In the genomic region with DNA sequence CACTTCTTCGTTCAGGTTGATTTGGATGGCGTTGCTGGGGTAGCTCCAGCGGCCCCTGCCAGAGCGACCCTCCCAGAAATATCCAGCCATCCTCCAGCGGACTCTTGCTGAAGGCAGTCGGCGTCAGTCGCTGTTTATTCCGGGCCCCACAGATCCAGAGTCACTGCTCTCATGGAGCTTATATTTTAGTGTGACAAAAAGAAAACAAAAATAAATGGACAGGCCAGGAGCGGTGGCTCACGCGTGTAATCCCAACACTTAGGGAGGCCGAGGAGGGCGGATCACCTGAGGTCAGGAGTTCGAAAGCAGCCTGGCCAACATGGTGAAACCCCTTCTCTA, we compare ENCODE assay signal across 9 cellular contexts. TPM values are rescaled to one million over a fixed set of nuclear protein-coding genes. Genes with fewer than 3 reads are reported as not detected.
DNase-seq lines count a peak whose midpoint lies in the region; ATAC-seq, FAIRE-seq and TF ChIP-seq lines count a peak whose summit lies in the region.
"Had no signal": no experiment of that assay in that cellular context is flagged by ENCODE, and none has a peak within 500 bp of the region (broad histone marks: within the 10 kb centered on the region; RNA-seq: fewer than 3 reads in every experiment).

No MANE protein-coding gene starts in this region.

- H3K27ac Mint-ChIP-seq in activated T-cell treated with anti-CD3 and anti-CD28 coated beads, Interleukin-2, amount 50 U/mL, for 24 hours, result peak overlapping the region; percentile 98

- peak overlapping the region; percentile 98 for H3K4me2 ChIP-seq in K562 (ENCODE audit: insufficient read depth, low read length)

- H2AFZ ChIP-seq in K562 (ENCODE audit: low read depth, low read length), result peak overlapping the region; percentile 100

- H3K9me3 Mint-ChIP-seq in activated T-cell treated with anti-CD3 and anti-CD28 coated beads, Interleukin-2, amount 50 U/mL, for 24 hours, result no peaks in the 10 kb centered on the region

- intact Hi-C loops in K562 (cut with micrococcal nuclease), result loop anchor here (5.0 kb wide), 2 partner anchors 159 to 221 kb away; a partner anchor contains a TSS
- intact Hi-C loops in right lobe of liver (cut with DNase I), result no loop called here
- intact Hi-C loops in transverse colon (cut with DNase I; ENCODE audit: low total_unique reads), result no loop called here

- no peaks in the 10 kb centered on the region for H4K20me1 ChIP-seq in K562 (replicated peaks; ENCODE audit: control insufficient read depth, insufficient read depth, low read length)

- ATAC-seq in K562, result peak; percentile 29
- ATAC-seq in right lobe of liver, result peak; percentile 23 to 36 (median 29)
- no peak for ATAC-seq in HG03520 (IDR thresholded peaks at IDR 0.05; ENCODE audit: unreplicated experiment)

- under 1% methylated on average over 15 of the region's 15 CpGs for WGBS in K562 (ENCODE audit: insufficient coverage, low coverage, missing lambda C conversion rate)
- 1% methylated on average over 14 of the region's 15 CpGs for WGBS in right lobe of liver (ENCODE audit: insufficient coverage, low coverage, low lambda C conversion rate, missing lambda C conversion rate)
- WGBS in transverse colon (ENCODE audit: low coverage in 1 of 2), 2 donors, result 3 to 6% methylated on average over 6 to 15 of the region's 15 CpGs

- H3K4me1 ChIP-seq in K562 (replicated peaks in 1 of 2; ENCODE audit: control insufficient read depth in 2 of 2, insufficient read depth in 2 of 2, low read length in 2 of 2) (peaks cover 0 to 21% of the 10 kb centered on the region in 2 experiments; a peak in 4 of 5 replicates), right lobe of liver (peaks cover 0 to 5% (median 3%) of the 10 kb centered on the region in 4 donors), transverse colon (peaks cover 3 to 18% (median 11%) of the 10 kb centered on the region in 4 donors)

- H3K9me1 ChIP-seq in K562 (ENCODE audit: control insufficient read depth, insufficient read depth, low read length), result peaks cover 4% of the 10 kb centered on the region

- H3K27me3 Mint-ChIP-seq in activated T-cell treated with anti-CD3 and anti-CD28 coated beads, Interleukin-2, amount 50 U/mL, for 24 hours, result no peaks in the 10 kb centered on the region

- peak overlapping the region; percentile 89 for H3K4me3 ChIP-seq in K562
- H3K4me3 ChIP-seq in right lobe of liver, result peak overlapping the region; percentile 89 to 94 (median 90)
- H3K4me3 ChIP-seq in transverse colon, result peak overlapping the region; percentile 75 to 99 (median 86)

- peaks cover 27% of the 10 kb centered on the region for H3K4me1 Mint-ChIP-seq in activated T-cell treated with anti-CD3 and anti-CD28 coated beads, Interleukin-2, amount 50 U/mL, for 24 hours (ENCODE audit: low read depth)

- in situ Hi-C loops in K562 (cut with MboI) (no loop called here), transverse colon (cut with MboI; ENCODE audit: low pct_ligation_motif_present in 1 of 4, low pct_unique_long_range_greater_than_20kb in 1 of 4, low sequenced_read_pairs in 3 of 4) (no loop called here)

- DNase-seq in activated T-cell treated with anti-CD3 and anti-CD28 coated beads, Interleukin-2, amount 50 U/mL, for 24 hours, result no peak
- no peak for DNase-seq in activated T-cell treated with anti-CD3 and anti-CD28 coated beads, Interleukin-2, amount 50 U/mL, for 48 hours
- DNase-seq in K562 (ENCODE audit: extremely low read depth in 1 of 4, low spot score in 3 of 4), result no peak
- no peak for DNase-seq in right lobe of liver
- DNase-seq in transverse colon, result no peak
- DNase-seq in HCEC 1CT, result no peak
- no peak for DNase-seq in kidney glomerular epithelial cell (lab: John Stamatoyannopoulos, UW)

- TF ChIP-seq POLR2A in K562 (conservative IDR thresholded peaks at IDR 0.05) (no peak; the same call in 1 of the 2 replicates), right lobe of liver (IDR thresholded peaks at IDR 0.05) (no peak), transverse colon (IDR thresholded peaks at IDR 0.05) (no peak)

- H3K36me3 Mint-ChIP-seq in activated T-cell treated with anti-CD3 and anti-CD28 coated beads, Interleukin-2, amount 50 U/mL, for 24 hours (ENCODE audit: low read depth), result peaks cover 35% of the 10 kb centered on the region

- POLR2A ChIA-PET in K562 (lab: Yijun Ruan, JAX), result interaction anchor here (1.0 to 3.2 kb wide), 3 partner anchors 11 to 13 kb away, joined by 3 to 13 read pairs (median 7); no protein-coding TSS in a partner anchor

- no peak for TF ChIP-seq RAD21 in K562 (CRISPR knock-in tag; conservative IDR thresholded peaks at IDR 0.05 in 1 of 2, IDR thresholded peaks at IDR 0.05 in 1 of 2)

- H3K9ac ChIP-seq in K562 (ENCODE audit: insufficient read depth in 1 of 2, low read depth in 2 of 2, low read length in 2 of 2), result peak overlapping the region; percentile 93 to 96

- H3K36me3 ChIP-seq in K562 (ENCODE audit: control insufficient read depth, insufficient read depth, low read length) (peaks cover 26% of the 10 kb centered on the region), right lobe of liver (peaks cover 0 to 11% (median 2%) of the 10 kb centered on the region in 4 donors), transverse colon (no peaks in the 10 kb centered on the region)

- H3K79me2 ChIP-seq in K562 (ENCODE audit: control insufficient read depth, insufficient read depth, low read length), result peaks cover 32% of the 10 kb centered on the region

- H3K27me3 ChIP-seq in K562 (ENCODE audit: control insufficient read depth in 2 of 2, insufficient read depth in 2 of 2, low read length in 2 of 2) (no peaks in the 10 kb centered on the region), right lobe of liver (no peaks in the 10 kb centered on the region), transverse colon (peaks cover 3% of the 10 kb centered on the region)

- peak overlapping the region; percentile 96 for H3K27ac ChIP-seq in K562 (ENCODE audit: extremely low read depth, low read depth, low read length)
- peak overlapping the region; percentile 72 to 76 (median 74) for H3K27ac ChIP-seq in right lobe of liver
- H3K27ac ChIP-seq in transverse colon, result peak overlapping the region; percentile 88 to 99 (median 91)

- TF ChIP-seq EP300 in K562 (IDR thresholded peaks at IDR 0.05; ENCODE audit: low read length) (no peak), transverse colon (IDR thresholded peaks at IDR 0.05; ENCODE audit: low read depth) (no peak)

- CTCF ChIA-PET in K562 (lab: Yijun Ruan, JAX; ENCODE audit: low intra/inter-chr PET ratio), result no interaction called here

- no peak for FAIRE-seq in K562 (lab: Jason Lieb, UNC)
- FAIRE-seq: TTC549 had no signal

- TSS peak; percentile 97 for BruUV-seq in K562 (replicated peaks; lab: Mats Ljungman, UMichigan)

- peak overlapping the region; percentile 99 for H3K4me3 Mint-ChIP-seq in activated T-cell treated with anti-CD3 and anti-CD28 coated beads, Interleukin-2, amount 50 U/mL, for 24 hours

- H3K9me3 ChIP-seq in K562 (replicated peaks; ENCODE audit: control insufficient read depth, insufficient read depth, low read depth, low read length) (no peaks in the 10 kb centered on the region), right lobe of liver (no peaks in the 10 kb centered on the region), transverse colon (no peaks in the 10 kb centered on the region)

- no peak for TF ChIP-seq CTCF in K562 (IDR thresholded peaks at IDR 0.05 in 2 of 3, conservative IDR thresholded peaks at IDR 0.05 in 1 of 3; ENCODE audit: insufficient read depth in 2 of 3, low read depth in 1 of 3, low read length in 3 of 3)
- no peak for TF ChIP-seq CTCF in right lobe of liver (IDR thresholded peaks at IDR 0.05)
- TF ChIP-seq CTCF in transverse colon (IDR thresholded peaks at IDR 0.05), result no peak

RNA-seq across cellular contexts. Expression of a gene that starts 0.8 kb away (rescaled TPM):
- 50.0 and 58.7 TPM in 2 replicates for total RNA-seq in K562 (2011; cell fraction: chromatin; rRNA removed; ENCODE audit: low replicate concordance)
- total RNA-seq in K562 (2011; cell fraction: nucleolus; rRNA removed), result 38.8 and 40.5 TPM in 2 replicates
- total RNA-seq in K562 (2011; cell fraction: nucleoplasm; rRNA removed), result 45.3 and 53.1 TPM in 2 replicates
- total RNA-seq in K562 (2014; rRNA removed), result 165 and 178 TPM in 2 replicates
- 78.6 and 88.5 TPM in 2 replicates for total RNA-seq in K562 (2014; rRNA removed; fragmentation: Illumina TruSeq; extraction: Trizol)
- total RNA-seq in K562 (2015; rRNA removed; fragmentation: Illumina TruSeq; extraction: Trizol), result 86.3 and 90.5 TPM in 2 replicates
- total RNA-seq in K562 (2021), result 119 and 121 TPM in 2 replicates
- 61.8 and 70.0 TPM in 2 replicates for polyA plus RNA-seq in K562 (2011; rRNA removed)
- 36.8 and 74.4 TPM in 2 replicates for polyA plus RNA-seq in K562 (2011; cell fraction: cytosol; rRNA removed)
- 66.3 and 77.5 TPM in 2 replicates for polyA plus RNA-seq in K562 (2011; cell fraction: nucleus; rRNA removed)
- polyA plus RNA-seq in K562 (2012), result 96.3 and 133 TPM in 2 replicates
- polyA plus RNA-seq in K562 (2014; fragmentation: Illumina TruSeq; extraction: Trizol), result 89.7 and 92.9 TPM in 2 replicates
- 10 to 100 TPM; 31.4 to 43.5 TPM for polyA plus RNA-seq in K562 (2014; fragmentation: Nextera tagmentation; extraction: Ambion mirVana)
- polyA plus RNA-seq in K562 (2014; rRNA removed), result 135 and 139 TPM in 2 replicates
- 23.8 and 24.0 TPM in 2 replicates for polyA minus RNA-seq in K562 (2011; rRNA and poly(A)+ RNA removed)
- polyA minus RNA-seq in K562 (2011; cell fraction: cytosol; rRNA and poly(A)+ RNA removed), result 23.1 and 27.0 TPM in 2 replicates
- 15.8 and 23.3 TPM in 2 replicates for polyA minus RNA-seq in K562 (2011; cell fraction: nucleus; rRNA and poly(A)+ RNA removed)
- total RNA-seq in right lobe of liver, result 10 to 100 TPM in 5 of 6 experiments, 1 to 10 TPM in 1; 8.6 to 15.3 (median 11.6) TPM
- total RNA-seq in transverse colon, result 10 to 100 TPM in 2 of 4 donors, 1 to 10 TPM in 1, not detected in 1; 6.4 to 27.3 (median 20.9) TPM

RNA-seq across cellular contexts. Expression of a gene that starts 27.6 kb away (rescaled TPM):
- 0.30 and 0.55 TPM in 2 replicates for total RNA-seq in K562 (2011; cell fraction: chromatin; rRNA removed; ENCODE audit: low replicate concordance)
- not detected in 2 replicates for total RNA-seq in K562 (2011; cell fraction: nucleolus; rRNA removed)
- total RNA-seq in K562 (2011; cell fraction: nucleoplasm; rRNA removed), result 0.37 TPM in 1 of 2 replicates, not detected in the other
- total RNA-seq in K562 (2014; rRNA removed), result 1.2 TPM in 1 of 2 replicates, not detected in the other
- 0.77 and 0.91 TPM in 2 replicates for total RNA-seq in K562 (2014; rRNA removed; fragmentation: Illumina TruSeq; extraction: Trizol)
- 0.53 and 0.87 TPM in 2 replicates for total RNA-seq in K562 (2015; rRNA removed; fragmentation: Illumina TruSeq; extraction: Trizol)
- total RNA-seq in K562 (2021), result 0.49 and 0.58 TPM in 2 replicates
- polyA plus RNA-seq in K562 (2011; rRNA removed), result 0.19 and 0.38 TPM in 2 replicates
- polyA plus RNA-seq in K562 (2011; cell fraction: cytosol; rRNA removed), result 0.18 and 0.22 TPM in 2 replicates
- 0.25 TPM in 1 of 2 replicates, not detected in the other for polyA plus RNA-seq in K562 (2011; cell fraction: nucleus; rRNA removed)
- 0.89 and 3.0 TPM in 2 replicates for polyA plus RNA-seq in K562 (2012)
- polyA plus RNA-seq in K562 (2014; fragmentation: Illumina TruSeq; extraction: Trizol), result 0.21 and 0.34 TPM in 2 replicates
- under 1 TPM; 0.56 to 0.68 TPM for polyA plus RNA-seq in K562 (2014; fragmentation: Nextera tagmentation; extraction: Ambion mirVana)
- 0.76 TPM in 1 of 2 replicates, not detected in the other for polyA plus RNA-seq in K562 (2014; rRNA removed)
- polyA minus RNA-seq in K562 (2011; rRNA and poly(A)+ RNA removed), result 0.39 TPM in 2 replicates
- not detected in 2 replicates for polyA minus RNA-seq in K562 (2011; cell fraction: cytosol; rRNA and poly(A)+ RNA removed)
- polyA minus RNA-seq in K562 (2011; cell fraction: nucleus; rRNA and poly(A)+ RNA removed), result 0.22 TPM in 1 of 2 replicates, not detected in the other
- total RNA-seq in right lobe of liver, result 1 to 10 TPM; 1.5 to 7.1 (median 3.8) TPM
- total RNA-seq in transverse colon, result under 1 TPM in 2 of 4 donors, not detected in 2; 0.14 to 0.79 TPM
